In genomic region chr7:158403013-158403821, GRCh38 we compare ENCODE assay signal across 1 cellular context.
TF ChIP-seq lines count a peak whose summit lies in the region.

No MANE protein-coding gene starts in this region.

TF ChIP-seq in H1, 55 proteins besides CTCF, POLR2A, EP300 and RAD21 (continued from another document):
- TF ChIP-seq ATF2 (IDR thresholded peaks at IDR 0.05; ENCODE audit: low read length) (no peak), MAX (IDR thresholded peaks at IDR 0.05) (no peak), BCL11A (IDR thresholded peaks at IDR 0.05; ENCODE audit: low read depth in 2 of 2, low read length in 2 of 2) (no peak), KDM4A (IDR thresholded peaks at IDR 0.05; ENCODE audit: low read depth, low read length, severe bottlenecking) (no peak), KDM1A (IDR thresholded peaks at IDR 0.05; ENCODE audit: borderline replicate concordance, low read length) (no peak), EZH2 (IDR thresholded peaks at IDR 0.05; ENCODE audit: low read depth, low read length, severe bottlenecking) (no peak), RXRA (IDR thresholded peaks at IDR 0.05; ENCODE audit: insufficient read depth, low read depth, low read length) (no peak), CHD1 (IDR thresholded peaks at IDR 0.05; ENCODE audit: low read depth, low read length) (no peak), SP1 (IDR thresholded peaks at IDR 0.05; ENCODE audit: low read depth, low read length) (no peak), POU5F1 (IDR thresholded peaks at IDR 0.05; ENCODE audit: low read depth, low read length) (no peak)
